8 cellular contexts compared by ENCODE assay signal in genomic region chr11:60775420-60775961, GRCh38. TPM values are rescaled to one million over a fixed set of nuclear protein-coding genes. Genes with fewer than 3 reads are reported as not detected.
DNase-seq lines count a peak whose midpoint lies in the region; ATAC-seq and TF ChIP-seq lines count a peak whose summit lies in the region.

No MANE protein-coding gene starts in this region.

- H3K9me3 Mint-ChIP-seq in activated T-cell treated with anti-CD3 and anti-CD28 coated beads, Interleukin-2, amount 50 U/mL, for 24 hours: no peaks in the 10 kb centered on the region

- H3K27ac Mint-ChIP-seq in activated T-cell treated with anti-CD3 and anti-CD28 coated beads, Interleukin-2, amount 50 U/mL, for 24 hours: no peak overlapping the region

- no peak overlapping the region for H3K4me3 Mint-ChIP-seq in activated T-cell treated with anti-CD3 and anti-CD28 coated beads, Interleukin-2, amount 50 U/mL, for 24 hours

- peaks cover 7% of the 10 kb centered on the region for H3K27me3 Mint-ChIP-seq in activated T-cell treated with anti-CD3 and anti-CD28 coated beads, Interleukin-2, amount 50 U/mL, for 24 hours

- no peaks in the 10 kb centered on the region for H3K9me3 ChIP-seq in PC-3 (ENCODE audit: low read length)

- BruUV-seq in PC-3 (replicated peaks; lab: Mats Ljungman, UMichigan): no TSS peak

- H3K4me3 ChIP-seq in KMS-11 (IDR thresholded peaks at IDR 0.05; ENCODE audit: insufficient read depth, low read depth, low read length) (no peak overlapping the region), PC-3 (ENCODE audit: low read length) (no peak overlapping the region), fibroblast of mammary gland (ENCODE audit: control insufficient read depth, low read depth, low read length) (no peak overlapping the region)

- CTCF ChIA-PET in PC-3 (lab: Charles Lee): interaction anchor here (0.8 to 1.8 kb wide), 5 partner anchors 13 to 355 kb away, joined by 6 to 13 read pairs (median 9); no protein-coding TSS in a partner anchor

- H3K27ac ChIP-seq in KMS-11 (no peak overlapping the region), PC-3 (ENCODE audit: low read length) (no peak overlapping the region)

- POLR2A ChIA-PET in PC-3 (lab: Charles Lee; ENCODE audit: unreplicated experiment): no interaction called here

- peak; percentile 64 for ATAC-seq in GM21619 (IDR thresholded peaks at IDR 0.05; ENCODE audit: unreplicated experiment)
- ATAC-seq in PC-3: peak; percentile 87

- H4K20me1 ChIP-seq in KMS-11 (ENCODE audit: insufficient read depth): no peaks in the 10 kb centered on the region
- no peaks in the 10 kb centered on the region for H4K20me1 ChIP-seq in PC-3 (ENCODE audit: low read length)

- peaks cover 9% of the 10 kb centered on the region for H3K4me1 Mint-ChIP-seq in activated T-cell treated with anti-CD3 and anti-CD28 coated beads, Interleukin-2, amount 50 U/mL, for 24 hours (ENCODE audit: low read depth)

- H3K4me1 ChIP-seq in KMS-11 (ENCODE audit: low read depth, poor library complexity, severe bottlenecking) (no peaks in the 10 kb centered on the region), PC-3 (ENCODE audit: insufficient read depth, low read length) (peaks cover 11% of the 10 kb centered on the region)

- intact Hi-C loops in PC-3 (cut with micrococcal nuclease): loop anchor here (1.0 to 5.0 kb wide), 6 partner anchors 56 to 412 kb away; no protein-coding TSS in a partner anchor

- H3F3A ChIP-seq in PC-3 (ENCODE audit: low read length, unreplicated experiment): no peaks in the 10 kb centered on the region

- H3K27me3 ChIP-seq in KMS-11 (ENCODE audit: insufficient read depth, low read depth): no peaks in the 10 kb centered on the region
- no peaks in the 10 kb centered on the region for H3K27me3 ChIP-seq in PC-3 (ENCODE audit: low read length)

- H3K9me2 ChIP-seq in PC-3 (replicated peaks; ENCODE audit: low read length): no peaks in the 10 kb centered on the region

- H3K9ac ChIP-seq in KMS-11 (no peak overlapping the region), PC-3 (ENCODE audit: low read length) (no peak overlapping the region)

- DNase-seq in DMS53 treated with DMSO at 0.1 percent for 48 hours (lab: John Stamatoyannopoulos, UW; ENCODE audit: unreplicated experiment) (peak; percentile 90), PC-3 (peak; percentile 97), fibroblast of mammary gland (ENCODE audit: low read depth) (peak; percentile 84), non-pigmented ciliary epithelial cell (ENCODE audit: low read depth) (peak; percentile 63), superior temporal gyrus (ENCODE audit: extremely low spot score) (peak; percentile 89)
- DNase-seq in activated T-cell treated with anti-CD3 and anti-CD28 coated beads, Interleukin-2, amount 50 U/mL, for 24 hours: peak; percentile 81

- H2AFZ ChIP-seq in KMS-11 (ENCODE audit: low read depth): peak overlapping the region; percentile 49; the same call in 1 of the 2 replicates
- H2AFZ ChIP-seq in PC-3 (ENCODE audit: low read length): no peak overlapping the region

- no peaks in the 10 kb centered on the region for H3K36me3 ChIP-seq in KMS-11 (ENCODE audit: insufficient read depth)
- H3K36me3 ChIP-seq in PC-3 (ENCODE audit: low read depth, low read length): no peaks in the 10 kb centered on the region

- no peaks in the 10 kb centered on the region for H3K36me3 Mint-ChIP-seq in activated T-cell treated with anti-CD3 and anti-CD28 coated beads, Interleukin-2, amount 50 U/mL, for 24 hours (ENCODE audit: low read depth)

- TF ChIP-seq CTCF in KMS-11 (conservative IDR thresholded peaks at IDR 0.05; ENCODE audit: low read depth, low read length) (peak; percentile 85), PC-3 (conservative IDR thresholded peaks at IDR 0.05; ENCODE audit: low read depth, low read length) (peak; percentile 93), fibroblast of mammary gland (conservative IDR thresholded peaks at IDR 0.05; ENCODE audit: control insufficient read depth, insufficient read depth, low read depth, low read length) (peak; percentile 95)

- H3K4me2 ChIP-seq in KMS-11 (peak overlapping the region; percentile 4; the same call in 1 of the 2 replicates), PC-3 (ENCODE audit: low read length) (no peak overlapping the region; the same call in 1 of the 2 replicates)

- no peaks in the 10 kb centered on the region for H3K79me2 ChIP-seq in KMS-11 (ENCODE audit: insufficient read depth, low read depth)
- no peaks in the 10 kb centered on the region for H3K79me2 ChIP-seq in PC-3 (ENCODE audit: low read length)

RNA-seq across cellular contexts. Expression of gene MS4A10, which starts 9.6 kb away (rescaled TPM):
- total RNA-seq in PC-3 (2014; rRNA removed): not detected in 2 replicates

RNA-seq across cellular contexts. Expression of gene MS4A15, which starts 18.8 kb away (rescaled TPM):
- not detected in 2 replicates for total RNA-seq in PC-3 (2014; rRNA removed)

RNA-seq across cellular contexts. Expression of gene MS4A18, which starts 51.0 kb away (rescaled TPM):
- not detected in 2 replicates for total RNA-seq in PC-3 (2014; rRNA removed)
